Comparison of ENCODE assay signal across 9 cellular contexts in the genomic region with DNA sequence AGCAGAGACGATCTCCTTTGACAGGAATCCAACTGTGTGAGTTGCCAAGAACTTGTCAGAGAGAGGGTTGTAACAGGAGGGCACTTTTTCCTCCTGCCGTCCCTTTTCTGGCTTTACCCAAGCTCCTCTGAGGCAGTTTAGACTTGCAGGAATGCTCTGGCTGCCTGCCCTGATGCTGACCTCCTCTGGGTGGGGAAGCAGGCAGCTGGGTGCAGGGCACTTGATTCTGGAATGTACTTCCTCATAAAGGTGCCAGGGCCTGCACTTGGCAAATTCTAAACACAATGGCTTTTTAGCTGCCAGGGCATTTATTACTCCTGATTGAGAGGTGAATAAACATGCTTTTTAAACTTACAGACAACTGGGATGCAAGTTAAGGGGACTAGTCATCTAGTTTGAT.
A peak's percentile ranks its signal among the peaks of the same experiment; 100 is the strongest.
DNase-seq lines count a peak whose midpoint lies in the region; ATAC-seq and TF ChIP-seq lines count a peak whose summit lies in the region.
"Had no signal": no experiment of that assay in that cellular context is flagged by ENCODE, and none has a peak within 500 bp of the region (broad histone marks: within the 10 kb centered on the region; RNA-seq: fewer than 3 reads in every experiment).

No MANE protein-coding gene starts in this region.

- intact Hi-C loops in esophagus muscularis mucosa (cut with DNase I) = no loop called here

- TF ChIP-seq POLR2A in gastroesophageal sphincter (IDR thresholded peaks at IDR 0.05) (no peak), esophagus muscularis mucosa (IDR thresholded peaks at IDR 0.05; ENCODE audit: low read depth) (no peak)

- H3K4me3 ChIP-seq in RWPE2 (ENCODE audit: severe bottlenecking) = no peak overlapping the region
- H3K4me3 ChIP-seq in gastroesophageal sphincter = no peak overlapping the region
- no peak overlapping the region for H3K4me3 ChIP-seq in esophagus muscularis mucosa
- H3K4me3 ChIP-seq: K562 had no signal

- ATAC-seq in RWPE2 (ENCODE audit: low read depth) = peak; percentile 98
- ATAC-seq in gastroesophageal sphincter = peak; percentile 84
- no peak for ATAC-seq in HG02588 (IDR thresholded peaks at IDR 0.05; ENCODE audit: unreplicated experiment)
- no peak for ATAC-seq in HG03432 (IDR thresholded peaks at IDR 0.05; ENCODE audit: unreplicated experiment)
- ATAC-seq: K562 had no signal

- DNase-seq in H4 (ENCODE audit: low spot score) (peak; percentile 85), RWPE2 (ENCODE audit: low spot score) (peak; percentile 92), renal cortical epithelial cell (ENCODE audit: low read depth) (peak; percentile 95), NCI-H345 treated with DMSO at 0.1 percent for 48 hours (lab: John Stamatoyannopoulos, UW; ENCODE audit: unreplicated experiment) (no peak), esophagus muscularis mucosa (ENCODE audit: extremely low spot score) (no peak)

- H3K27ac ChIP-seq in RWPE2 (ENCODE audit: poor library complexity, severe bottlenecking) = peak overlapping the region; percentile 68
- peak overlapping the region in 2 of 4 donors; percentile 5 to 29 for H3K27ac ChIP-seq in gastroesophageal sphincter
- peak overlapping the region in 1 of 4 donors; percentile 12 for H3K27ac ChIP-seq in esophagus muscularis mucosa (replicated peaks in 1 of 4)

- no peak for TF ChIP-seq EP300 in gastroesophageal sphincter (IDR thresholded peaks at IDR 0.05)
- no peak for TF ChIP-seq EP300 in esophagus muscularis mucosa (IDR thresholded peaks at IDR 0.05)

- no peaks in the 10 kb centered on the region for H3K27me3 ChIP-seq in RWPE2 (ENCODE audit: insufficient read depth, poor library complexity, severe bottlenecking)
- H3K27me3 ChIP-seq in gastroesophageal sphincter = no peaks in the 10 kb centered on the region
- no peaks in the 10 kb centered on the region for H3K27me3 ChIP-seq in esophagus muscularis mucosa

- peaks cover 40% of the 10 kb centered on the region for H3K4me1 ChIP-seq in RWPE2 (ENCODE audit: insufficient read depth, poor library complexity, severe bottlenecking)
- peaks cover 0 to 15% (median 0%) of the 10 kb centered on the region in 3 donors for H3K4me1 ChIP-seq in gastroesophageal sphincter
- H3K4me1 ChIP-seq in esophagus muscularis mucosa = peaks cover 13 to 18% (median 14%) of the 10 kb centered on the region in 4 donors

- H3K9me3 ChIP-seq in RWPE2 (ENCODE audit: severe bottlenecking) (no peaks in the 10 kb centered on the region), gastroesophageal sphincter (no peaks in the 10 kb centered on the region), esophagus muscularis mucosa (no peaks in the 10 kb centered on the region)

- TF ChIP-seq CTCF in RWPE2 (IDR thresholded peaks at IDR 0.05; ENCODE audit: poor library complexity, severe bottlenecking) = no peak
- no peak for TF ChIP-seq CTCF in gastroesophageal sphincter (IDR thresholded peaks at IDR 0.05)
- no peak for TF ChIP-seq CTCF in esophagus muscularis mucosa (IDR thresholded peaks at IDR 0.05)

- H3K36me3 ChIP-seq in RWPE2 (ENCODE audit: low read depth) = no peaks in the 10 kb centered on the region
- H3K36me3 ChIP-seq in gastroesophageal sphincter = peaks cover 0 to 3% of the 10 kb centered on the region in 2 donors
- H3K36me3 ChIP-seq in esophagus muscularis mucosa = peaks cover 0 to 11% (median 2%) of the 10 kb centered on the region in 4 donors

- WGBS in gastroesophageal sphincter (ENCODE audit: low coverage in 1 of 2), 2 donors = 0 to 4% methylated on average over 2 of the region's 2 CpGs
- 0% methylated on average over 2 of the region's 2 CpGs for WGBS in esophagus muscularis mucosa

Comparison
In these comparisons a context has a peak if more than half of its experiments do, and no peak if none do; other contexts are left out.
1. DNase-seq: peak in H4 (single experiment), RWPE2 (single experiment) and renal cortical epithelial cell (single experiment); none in NCI-H345 treated with DMSO at 0.1 percent for 48 hours (single experiment) and esophagus muscularis mucosa (single experiment).
2. ATAC-seq: peak in RWPE2 (single experiment) and gastroesophageal sphincter (single experiment); none in HG02588 (single experiment) and HG03432 (single experiment).